In the genomic region with DNA sequence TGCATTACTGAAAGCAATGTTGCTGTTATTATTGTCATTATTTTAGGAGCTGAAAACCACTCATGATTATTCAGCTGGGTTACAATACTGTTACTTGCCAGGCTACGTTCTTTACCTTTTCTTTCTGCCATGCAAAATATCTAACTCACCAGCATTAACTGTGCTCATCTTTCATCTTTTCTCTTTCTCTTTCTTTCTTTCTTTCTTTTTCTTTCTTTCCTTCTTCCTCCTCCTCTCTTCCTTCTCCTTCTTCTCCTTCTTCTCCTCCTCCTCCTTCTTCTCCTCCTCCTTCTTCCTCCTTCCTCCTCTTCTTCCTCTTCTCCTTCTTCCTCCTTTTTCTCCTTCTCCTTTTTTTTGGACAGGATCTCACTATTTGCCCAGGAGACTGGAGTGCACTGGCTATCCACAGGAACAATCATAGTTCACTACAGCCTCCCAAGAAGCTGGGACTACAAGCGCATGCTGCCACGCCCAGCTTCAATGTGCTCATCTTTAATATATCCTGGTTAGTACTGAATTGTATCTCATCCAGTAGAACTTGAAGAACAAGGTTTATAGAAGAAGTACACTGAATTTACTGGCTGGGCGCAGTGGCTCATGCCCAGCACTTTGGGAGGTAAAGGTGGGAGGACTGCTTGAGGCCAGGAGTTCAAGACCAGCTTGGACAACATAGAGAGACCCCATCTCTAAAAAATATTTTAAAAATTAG, we compare ENCODE assay signal across 24 cellular contexts.
"Had no signal": no experiment of that assay in that cellular context is flagged by ENCODE, and none has a peak within 500 bp of the region (broad histone marks: within the 10 kb centered on the region; RNA-seq: fewer than 3 reads in every experiment).

No MANE protein-coding gene starts in this region.

- DNase-seq: effector memory CD4-positive, alpha-beta T cell; heart right ventricle; hypothalamus; islet precursor cell; left cardiac atrium; left ventricle myocardium superior; mesenchymal stem cell; naive thymus-derived CD4-positive, alpha-beta T cell; nephron progenitor cell; psoas muscle; retina; right lobe of liver; stimulated activated CD4-positive, alpha-beta T cell treated with anti-CD3 and anti-CD28 coated beads, Interleukin-4, amount 100 ng/mL, for 1 hour; stimulated activated CD8-positive, alpha-beta memory T cell treated with anti-CD3 and anti-CD28 coated beads, Interleukin-4, amount 100 ng/mL, for 48 hours; stimulated activated naive CD8-positive, alpha-beta T cell treated with anti-CD3 and anti-CD28 coated beads, Interleukin-15, Interleukin-2, amounts not matched to agents 100 U/mL and 50 U/mL, for 24 hours; thyroid gland; upper lobe of left lung; uterus had no signal

- H3K27me3 ChIP-seq: heart right ventricle, right lobe of liver, suprapubic skin, thyroid gland, upper lobe of left lung, uterus had no signal

- H3K4me1 ChIP-seq: parathyroid adenoma, psoas muscle, right lobe of liver, uterus had no signal

- H3K4me1 Mint-ChIP-seq: stimulated activated effector memory CD8-positive, alpha-beta T cell treated with anti-CD3 and anti-CD28 coated beads, Interleukin-12 subunit alpha, Interleukin-12 subunit beta, amount 100 ng/mL, for 72 hours had no signal

- H3K36me3 ChIP-seq: heart right ventricle, right lobe of liver, suprapubic skin, thyroid gland, upper lobe of left lung, uterus had no signal

- H3K27ac ChIP-seq: heart right ventricle, parathyroid adenoma, psoas muscle, right lobe of liver, suprapubic skin, thyroid gland, upper lobe of left lung, uterus had no signal

- H3K36me3 Mint-ChIP-seq: stimulated activated effector memory CD8-positive, alpha-beta T cell treated with anti-CD3 and anti-CD28 coated beads, Interleukin-12 subunit alpha, Interleukin-12 subunit beta, amount 100 ng/mL, for 72 hours had no signal

- H3K4me3 ChIP-seq: heart right ventricle, lung, psoas muscle, right lobe of liver, suprapubic skin, thyroid gland, upper lobe of left lung, uterus had no signal

- ATAC-seq: heart right ventricle; left cardiac atrium; left ventricle myocardium superior; naive thymus-derived CD4-positive, alpha-beta T cell; psoas muscle; right lobe of liver; stimulated activated effector memory CD8-positive, alpha-beta T cell treated with anti-CD3 and anti-CD28 coated beads, Interleukin-12 subunit alpha, Interleukin-12 subunit beta, amount 100 ng/mL, for 72 hours; stimulated activated naive CD8-positive, alpha-beta T cell treated with anti-CD3 and anti-CD28 coated beads, Interleukin-15, Interleukin-2, amounts not matched to agents 100 U/mL and 50 U/mL, for 24 hours had no signal

- H3K27ac Mint-ChIP-seq: naive thymus-derived CD4-positive, alpha-beta T cell; nephron progenitor cell; stimulated activated effector memory CD8-positive, alpha-beta T cell treated with anti-CD3 and anti-CD28 coated beads, Interleukin-12 subunit alpha, Interleukin-12 subunit beta, amount 100 ng/mL, for 72 hours had no signal

- H3K9me3 ChIP-seq: heart right ventricle, psoas muscle, right lobe of liver, suprapubic skin, thyroid gland, upper lobe of left lung, uterus had no signal

- H3K4me3 Mint-ChIP-seq: naive thymus-derived CD4-positive, alpha-beta T cell; nephron progenitor cell; stimulated activated effector memory CD8-positive, alpha-beta T cell treated with anti-CD3 and anti-CD28 coated beads, Interleukin-12 subunit alpha, Interleukin-12 subunit beta, amount 100 ng/mL, for 72 hours had no signal

- FAIRE-seq: endometrium, frontal cortex had no signal

- H3K9me3 Mint-ChIP-seq: nephron progenitor cell; stimulated activated effector memory CD8-positive, alpha-beta T cell treated with anti-CD3 and anti-CD28 coated beads, Interleukin-12 subunit alpha, Interleukin-12 subunit beta, amount 100 ng/mL, for 72 hours had no signal
